Comparison of ENCODE assay signal across 19 cellular contexts in the genomic region with DNA sequence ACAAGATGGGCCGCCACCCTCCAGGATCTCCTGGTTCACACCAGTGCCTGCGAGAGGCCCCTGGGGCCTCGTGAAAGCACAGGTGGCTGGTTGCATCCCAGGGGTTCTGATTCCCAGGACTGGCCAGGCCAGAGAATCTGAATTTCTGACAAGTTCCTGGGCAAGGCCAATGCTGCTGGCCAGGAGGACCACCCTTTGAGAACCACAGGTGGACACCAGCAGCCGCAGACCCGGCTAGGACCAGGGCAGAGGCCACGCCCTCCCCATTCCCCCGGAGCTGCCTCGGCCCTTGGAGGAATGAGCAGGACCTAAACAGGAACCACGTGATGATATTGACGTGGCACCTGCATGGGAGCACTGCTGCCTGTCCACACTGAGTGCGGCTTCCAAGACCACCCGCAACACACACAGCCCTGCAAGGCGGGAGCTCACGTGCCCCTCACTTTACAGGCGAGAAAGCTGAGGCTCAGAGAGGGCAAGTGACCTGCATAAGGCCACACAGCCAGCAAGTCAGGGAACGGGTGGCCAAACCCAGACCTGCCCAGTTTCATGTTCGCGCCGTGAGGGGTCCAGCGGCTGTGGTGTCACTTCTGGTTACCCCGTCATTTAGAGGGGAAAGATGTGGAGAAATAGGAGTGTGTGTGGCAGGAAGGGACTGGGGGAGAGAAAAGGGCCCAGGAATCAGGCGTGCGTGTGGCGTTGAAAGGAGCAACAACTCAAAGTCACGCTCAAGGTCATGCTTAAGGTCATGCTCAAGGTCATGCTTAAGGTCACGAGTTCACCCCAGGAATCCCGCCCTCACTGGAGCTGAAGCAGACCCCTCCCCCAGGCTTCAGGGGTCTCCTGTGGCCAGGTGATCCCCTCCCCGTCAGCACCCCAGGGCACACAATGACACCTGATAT.
DNase-seq lines count a peak whose midpoint lies in the region; ATAC-seq and TF ChIP-seq lines count a peak whose summit lies in the region.
"Had no signal": no experiment of that assay in that cellular context is flagged by ENCODE, and none has a peak within 500 bp of the region (broad histone marks: within the 10 kb centered on the region; RNA-seq: fewer than 3 reads in every experiment).

No MANE protein-coding gene starts in this region.

- no peak overlapping the region for H3K14ac ChIP-seq in mesenchymal stem cell (ENCODE audit: low read length in 2 of 2)

- H3K36me3 ChIP-seq in mesenchymal stem cell (ENCODE audit: control insufficient read depth in 1 of 2, insufficient read depth in 2 of 2, low read depth in 1 of 2, low read length in 2 of 2) (no peaks in the 10 kb centered on the region), thoracic aorta (no peaks in the 10 kb centered on the region)
- H3K36me3 ChIP-seq: HAP-1 had no signal

- H3K4ac ChIP-seq in mesenchymal stem cell (ENCODE audit: low read depth in 1 of 2, low read length in 2 of 2): no peak overlapping the region

- no peak overlapping the region for H2BK15ac ChIP-seq in mesenchymal stem cell (ENCODE audit: low read depth, poor library complexity, severe bottlenecking)

- TF ChIP-seq CTCF in thoracic aorta (IDR thresholded peaks at IDR 0.05): no peak

- H3K23ac ChIP-seq in mesenchymal stem cell (ENCODE audit: low read length in 2 of 2): no peak overlapping the region

- H2BK12ac ChIP-seq in mesenchymal stem cell (ENCODE audit: low read length in 2 of 2): no peak overlapping the region

- H2BK120ac ChIP-seq in mesenchymal stem cell (ENCODE audit: low read depth, low read length): no peak overlapping the region

- ATAC-seq in thoracic aorta (ENCODE audit: insufficient number of reproducible peaks, low FRiP score, low read depth): no peak
- no peak for ATAC-seq in GM19452 (IDR thresholded peaks at IDR 0.05; ENCODE audit: unreplicated experiment)
- ATAC-seq: GM12878 had no signal

- H2AK5ac ChIP-seq in mesenchymal stem cell (ENCODE audit: low read length, severe bottlenecking): no peak overlapping the region

- no peak overlapping the region for H3K18ac ChIP-seq in mesenchymal stem cell (ENCODE audit: low read depth in 1 of 2, low read length in 2 of 2)

- H3K4me3 ChIP-seq in mesenchymal stem cell (ENCODE audit: insufficient read depth in 1 of 2, low read depth in 1 of 2, low read length in 2 of 2) (no peak overlapping the region), thoracic aorta (peak overlapping the region; percentile 64)
- H3K4me3 ChIP-seq: GM12878, HAP-1, hepatocyte had no signal

- H3K4me1 ChIP-seq in mesenchymal stem cell (ENCODE audit: control insufficient read depth, insufficient read depth, low read depth, low read length) (peaks cover 19% of the 10 kb centered on the region), thoracic aorta (ENCODE audit: control insufficient read depth in 1 of 2, low read depth in 2 of 2) (no peaks in the 10 kb centered on the region)
- H3K4me1 ChIP-seq: Caco-2, HAP-1 had no signal

- H4K8ac ChIP-seq in mesenchymal stem cell (ENCODE audit: low read length): no peak overlapping the region

- WGBS in mesenchymal stem cell: 92% methylated on average over 27 of the region's 28 CpGs

- peak; percentile 58 for DNase-seq in activated effector memory CD4-positive, alpha-beta T cell treated with anti-CD3 and anti-CD28 coated beads, Interleukin-2, amount 50 U/mL, for 16 hours
- no peak for DNase-seq in activated effector memory CD4-positive, alpha-beta T cell treated with Interleukin-2 at 50 U/mL for 16 hours
- peak; percentile 1 for DNase-seq in activated CD8-positive, alpha-beta memory T cell treated with anti-CD3 and anti-CD28 coated beads, Interleukin-2, amount 50 U/mL, for 4 hours
- DNase-seq in mesenchymal stem cell: no peak
- DNase-seq in thoracic aorta (ENCODE audit: low spot score): no peak
- no peak for DNase-seq in activated CD4-positive, alpha-beta T cell treated with anti-CD3 and anti-CD28 coated beads for 1 hour
- DNase-seq in NCI-H774 (lab: John Stamatoyannopoulos, UW): no peak
- DNase-seq: ACHN; Caco-2; effector CD4-positive, alpha-beta T cell; NCI-H1417 treated with DMSO at 0.1 percent for 48 hours; NK-92 treated with Interleukin-12 subunit alpha and Interleukin-12 subunit beta, amount 100 ng/mL, for 24 hours; stimulated activated CD4-positive, alpha-beta T cell treated with anti-CD3 and anti-CD28 coated beads, Interleukin-12 subunit alpha, Interleukin-12 subunit beta, amount 100 ng/mL, for 4 hours; stimulated activated naive CD4-positive, alpha-beta T cell treated with Interleukin-2 at 50 U/mL for 16 hours had no signal

- H3K4me2 ChIP-seq in mesenchymal stem cell (ENCODE audit: low read length, poor library complexity, severe bottlenecking): no peak overlapping the region
- H3K4me2 ChIP-seq: hepatocyte had no signal

- no peak overlapping the region for H2BK5ac ChIP-seq in mesenchymal stem cell (ENCODE audit: low read depth, low read length, poor library complexity, severe bottlenecking)

- H3K27me3 ChIP-seq in mesenchymal stem cell (ENCODE audit: control insufficient read depth in 1 of 2, insufficient read depth in 1 of 2, low read length in 2 of 2) (no peaks in the 10 kb centered on the region), thoracic aorta (replicated peaks; ENCODE audit: insufficient read depth) (no peaks in the 10 kb centered on the region)
- H3K27me3 ChIP-seq: hepatocyte had no signal

- no peaks in the 10 kb centered on the region for H3K9me3 ChIP-seq in mesenchymal stem cell (ENCODE audit: control insufficient read depth, low read length)
- H3K9me3 ChIP-seq in thoracic aorta: no peaks in the 10 kb centered on the region
- H3K9me3 ChIP-seq: Caco-2, HAP-1 had no signal

- H4K91ac ChIP-seq in mesenchymal stem cell (ENCODE audit: low read length): peak overlapping the region; percentile 49

- no peak overlapping the region for H3K27ac ChIP-seq in mesenchymal stem cell (ENCODE audit: low read length, poor library complexity, severe bottlenecking)
- no peak overlapping the region for H3K27ac ChIP-seq in thoracic aorta
- H3K27ac ChIP-seq: hepatocyte, VCaP had no signal

- no peak overlapping the region for H2AFZ ChIP-seq in mesenchymal stem cell (ENCODE audit: low read depth, low read length)
- H2AFZ ChIP-seq: hepatocyte had no signal

- H3K9ac ChIP-seq in mesenchymal stem cell (ENCODE audit: low read length): no peak overlapping the region

- H3K79me1 ChIP-seq in mesenchymal stem cell (replicated peaks; ENCODE audit: low read length, poor library complexity, severe bottlenecking): no peaks in the 10 kb centered on the region

Comparison
In these comparisons a context has a peak if more than half of its experiments do, and no peak if none do; other contexts are left out.
1. DNase-seq: peak in activated effector memory CD4-positive, alpha-beta T cell treated with anti-CD3 and anti-CD28 coated beads, Interleukin-2, amount 50 U/mL, for 16 hours (single experiment) and activated CD8-positive, alpha-beta memory T cell treated with anti-CD3 and anti-CD28 coated beads, Interleukin-2, amount 50 U/mL, for 4 hours (single experiment); none in activated effector memory CD4-positive, alpha-beta T cell treated with Interleukin-2 at 50 U/mL for 16 hours (single experiment), mesenchymal stem cell (single experiment), thoracic aorta (single experiment), activated CD4-positive, alpha-beta T cell treated with anti-CD3 and anti-CD28 coated beads for 1 hour (single experiment) and NCI-H774 (single experiment).